Comparison of ENCODE assay signal across 2 cellular contexts in the genomic region with DNA sequence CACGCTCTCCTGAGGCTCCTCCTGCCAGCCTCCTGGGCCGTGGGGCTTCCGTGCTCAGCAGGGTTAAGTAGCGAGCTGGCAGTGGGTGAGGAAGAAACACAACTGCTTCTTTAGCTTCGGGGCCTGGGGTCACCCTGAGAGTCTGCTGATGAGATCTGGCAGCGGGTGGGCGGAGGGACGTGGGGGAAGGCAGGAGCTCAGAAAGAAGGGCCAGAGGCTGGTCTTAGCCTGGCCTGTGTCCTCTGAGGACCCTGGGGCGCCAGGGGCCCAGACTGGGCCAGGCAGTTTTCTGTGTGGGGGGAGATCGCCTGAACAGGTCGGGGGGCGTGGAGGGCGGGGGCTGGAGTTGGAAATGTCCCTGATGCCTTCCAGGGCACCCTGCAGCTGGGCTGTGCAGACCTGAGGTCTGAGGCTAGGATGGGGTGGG.
TF ChIP-seq lines count a peak whose summit lies in the region.

No MANE protein-coding gene starts in this region.

TF ChIP-seq in HCT116, 20 proteins besides CTCF, POLR2A, EP300 and RAD21 (continued from another document):
- TF ChIP-seq POLR2AphosphoS5 (IDR thresholded peaks at IDR 0.05; ENCODE audit: low read depth, low read length) (no peak), ELF1 (IDR thresholded peaks at IDR 0.05; ENCODE audit: borderline replicate concordance, low read depth) (no peak), SRF (IDR thresholded peaks at IDR 0.05; ENCODE audit: low read depth) (no peak), TCF7L2 (IDR thresholded peaks at IDR 0.05; ENCODE audit: borderline replicate concordance, extremely low read depth, insufficient read depth, insufficient read length) (no peak), ZNF274 (IDR thresholded peaks at IDR 0.05; ENCODE audit: low read depth, low read length) (no peak)
- TF ChIP-seq, protein P1, sequence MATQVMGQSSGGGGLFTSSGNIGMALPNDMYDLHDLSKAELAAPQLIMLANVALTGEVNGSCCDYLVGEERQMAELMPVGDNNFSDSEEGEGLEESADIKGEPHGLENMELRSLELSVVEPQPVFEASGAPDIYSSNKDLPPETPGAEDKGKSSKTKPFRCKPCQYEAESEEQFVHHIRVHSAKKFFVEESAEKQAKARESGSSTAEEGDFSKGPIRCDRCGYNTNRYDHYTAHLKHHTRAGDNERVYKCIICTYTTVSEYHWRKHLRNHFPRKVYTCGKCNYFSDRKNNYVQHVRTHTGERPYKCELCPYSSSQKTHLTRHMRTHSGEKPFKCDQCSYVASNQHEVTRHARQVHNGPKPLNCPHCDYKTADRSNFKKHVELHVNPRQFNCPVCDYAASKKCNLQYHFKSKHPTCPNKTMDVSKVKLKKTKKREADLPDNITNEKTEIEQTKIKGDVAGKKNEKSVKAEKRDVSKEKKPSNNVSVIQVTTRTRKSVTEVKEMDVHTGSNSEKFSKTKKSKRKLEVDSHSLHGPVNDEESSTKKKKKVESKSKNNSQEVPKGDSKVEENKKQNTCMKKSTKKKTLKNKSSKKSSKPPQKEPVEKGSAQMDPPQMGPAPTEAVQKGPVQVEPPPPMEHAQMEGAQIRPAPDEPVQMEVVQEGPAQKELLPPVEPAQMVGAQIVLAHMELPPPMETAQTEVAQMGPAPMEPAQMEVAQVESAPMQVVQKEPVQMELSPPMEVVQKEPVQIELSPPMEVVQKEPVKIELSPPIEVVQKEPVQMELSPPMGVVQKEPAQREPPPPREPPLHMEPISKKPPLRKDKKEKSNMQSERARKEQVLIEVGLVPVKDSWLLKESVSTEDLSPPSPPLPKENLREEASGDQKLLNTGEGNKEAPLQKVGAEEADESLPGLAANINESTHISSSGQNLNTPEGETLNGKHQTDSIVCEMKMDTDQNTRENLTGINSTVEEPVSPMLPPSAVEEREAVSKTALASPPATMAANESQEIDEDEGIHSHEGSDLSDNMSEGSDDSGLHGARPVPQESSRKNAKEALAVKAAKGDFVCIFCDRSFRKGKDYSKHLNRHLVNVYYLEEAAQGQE (IDR thresholded peaks at IDR 0.05; ENCODE audit: low read depth), result no peak
TF ChIP-seq in HCT116: peak in this region for 0.

TF ChIP-seq in K562, 482 proteins besides CTCF, POLR2A, EP300 and RAD21 (continued from another document):
- TF ChIP-seq, protein P2, sequence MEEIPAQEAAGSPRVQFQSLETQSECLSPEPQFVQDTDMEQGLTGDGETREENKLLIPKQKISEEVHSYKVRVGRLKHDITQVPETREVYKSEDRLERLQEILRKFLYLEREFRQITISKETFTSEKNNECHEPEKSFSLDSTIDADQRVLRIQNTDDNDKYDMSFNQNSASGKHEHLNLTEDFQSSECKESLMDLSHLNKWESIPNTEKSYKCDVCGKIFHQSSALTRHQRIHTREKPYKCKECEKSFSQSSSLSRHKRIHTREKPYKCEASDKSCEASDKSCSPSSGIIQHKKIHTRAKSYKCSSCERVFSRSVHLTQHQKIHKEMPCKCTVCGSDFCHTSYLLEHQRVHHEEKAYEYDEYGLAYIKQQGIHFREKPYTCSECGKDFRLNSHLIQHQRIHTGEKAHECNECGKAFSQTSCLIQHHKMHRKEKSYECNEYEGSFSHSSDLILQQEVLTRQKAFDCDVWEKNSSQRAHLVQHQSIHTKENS (CRISPR knock-in tag; IDR thresholded peaks at IDR 0.05), result no peak
- TF ChIP-seq ZBTB7A (IDR thresholded peaks at IDR 0.05; ENCODE audit: borderline replicate concordance, control insufficient read depth, low read depth, low read length) (peak; percentile 47; the same call in 1 of the 2 replicates), XRCC3 (IDR thresholded peaks at IDR 0.05) (no peak), EGR1 (conservative IDR thresholded peaks at IDR 0.05) (peak; percentile 70)
TF ChIP-seq in K562: peak in this region for 2.
